Comparison of ENCODE assay signal across 8 cellular contexts in genomic region chr7:39609462-39610149, GRCh38.
DNase-seq lines count a peak whose midpoint lies in the region; ATAC-seq and TF ChIP-seq lines count a peak whose summit lies in the region.

No MANE protein-coding gene starts in this region.

- no peaks in the 10 kb centered on the region for H3K36me3 ChIP-seq in iPS DF 6.9 (ENCODE audit: control insufficient read depth, insufficient read depth, low read length)

- H3K9me3 Mint-ChIP-seq in activated naive CD8-positive, alpha-beta T cell (ENCODE audit: low read depth): peaks cover 5% of the 10 kb centered on the region
- H3K9me3 Mint-ChIP-seq in stimulated activated naive B cell treated with anti-CD40 and anti-IgM and Interleukin-4, amounts not matched to agents 10 μg/mL and 1 μg/mL and 100 μg/mL, for 72 hours: no peaks in the 10 kb centered on the region

- ATAC-seq in stimulated activated naive B cell treated with anti-CD40 and anti-IgM and Interleukin-4, amounts not matched to agents 10 μg/mL and 1 μg/mL and 100 μg/mL, for 72 hours (replicated peaks): peak; percentile 73 to 74

- no peak overlapping the region for H3K27ac ChIP-seq in iPS DF 6.9 (ENCODE audit: low read length)

- TF ChIP-seq CTCF in AG09309 (IDR thresholded peaks at IDR 0.05; ENCODE audit: control insufficient read depth, insufficient read depth, low read depth, low read length, missing control alignments) (no peak), GM20000 (IDR thresholded peaks at IDR 0.05; ENCODE audit: extremely low read depth, missing control alignments) (no peak)

- peak overlapping the region; percentile 30 for H3K4me3 ChIP-seq in AG09309 (ENCODE audit: control insufficient read depth, low read depth, low read length)
- H3K4me3 ChIP-seq in iPS DF 6.9 (ENCODE audit: low read length): peak overlapping the region; percentile 40; the same call in 1 of the 2 replicates

- H3K36me3 Mint-ChIP-seq in activated naive CD8-positive, alpha-beta T cell: peaks cover 3% of the 10 kb centered on the region
- H3K36me3 Mint-ChIP-seq in stimulated activated naive B cell treated with anti-CD40 and anti-IgM and Interleukin-4, amounts not matched to agents 10 μg/mL and 1 μg/mL and 100 μg/mL, for 72 hours: peaks cover 0 to 1% of the 10 kb centered on the region in 2 donors

- 100% methylated on average over 2 of the region's 38 CpGs for WGBS in iPS DF 6.9 (ENCODE audit: insufficient coverage, insufficient read length)

- H3K27me3 ChIP-seq in iPS DF 6.9 (ENCODE audit: control insufficient read depth, insufficient read depth, low read length): peaks cover 5% of the 10 kb centered on the region; the same call in 1 of the 2 replicates

- peak overlapping the region; percentile 56 for H3K27ac Mint-ChIP-seq in activated naive CD8-positive, alpha-beta T cell
- no peak overlapping the region for H3K27ac Mint-ChIP-seq in stimulated activated naive B cell treated with anti-CD40 and anti-IgM and Interleukin-4, amounts not matched to agents 10 μg/mL and 1 μg/mL and 100 μg/mL, for 72 hours

- in situ Hi-C loops in ACHN (cut with HindIII; ENCODE audit: low pct_ligation_motif_present, low pct_unique_long_range_greater_than_20kb, low sequenced_read_pairs): no loop called here

- no peaks in the 10 kb centered on the region for H3K4me1 ChIP-seq in iPS DF 6.9 (ENCODE audit: control insufficient read depth, insufficient read depth, low read length)

- H3K4me3 Mint-ChIP-seq in activated naive CD8-positive, alpha-beta T cell: peak overlapping the region; percentile 81
- H3K4me3 Mint-ChIP-seq in stimulated activated naive B cell treated with anti-CD40 and anti-IgM and Interleukin-4, amounts not matched to agents 10 μg/mL and 1 μg/mL and 100 μg/mL, for 72 hours: peak overlapping the region; percentile 73 to 83

- peaks cover 5% of the 10 kb centered on the region for H3K27me3 Mint-ChIP-seq in activated naive CD8-positive, alpha-beta T cell
- H3K27me3 Mint-ChIP-seq in stimulated activated naive B cell treated with anti-CD40 and anti-IgM and Interleukin-4, amounts not matched to agents 10 μg/mL and 1 μg/mL and 100 μg/mL, for 72 hours: peaks cover 18 to 32% of the 10 kb centered on the region in 2 donors

- no peaks in the 10 kb centered on the region for H3K9me3 ChIP-seq in iPS DF 6.9 (ENCODE audit: control insufficient read depth, insufficient read depth, low read length)

- H3K4me1 Mint-ChIP-seq in activated naive CD8-positive, alpha-beta T cell (ENCODE audit: low read depth): peaks cover 49% of the 10 kb centered on the region
- H3K4me1 Mint-ChIP-seq in stimulated activated naive B cell treated with anti-CD40 and anti-IgM and Interleukin-4, amounts not matched to agents 10 μg/mL and 1 μg/mL and 100 μg/mL, for 72 hours: peaks cover 9 to 34% of the 10 kb centered on the region in 2 donors

- DNase-seq in AG09309 (ENCODE audit: low read depth): no peak
- peak; percentile 58 for DNase-seq in GM20000 (ENCODE audit: low spot score)
- DNase-seq in iPS DF 6.9 (ENCODE audit: low read depth, low spot score): no peak
- no peak for DNase-seq in stimulated activated naive B cell treated with anti-CD40 and anti-IgM and Interleukin-4, amounts not matched to agents 10 μg/mL and 1 μg/mL and 100 μg/mL, for 72 hours
- DNase-seq in central memory CD4-positive, alpha-beta T cell: no peak
- DNase-seq in ACHN: no peak
- no peak for DNase-seq in NCI-H1930 (lab: John Stamatoyannopoulos, UW)
